Comparison of ENCODE assay signal across 26 cellular contexts in genomic region chr17:71464241-71464640, GRCh38.
"Had no signal": no experiment of that assay in that cellular context is flagged by ENCODE, and none has a peak within 500 bp of the region (broad histone marks: within the 10 kb centered on the region; RNA-seq: fewer than 3 reads in every experiment).

No MANE protein-coding gene starts in this region.

- H3K27me3 Mint-ChIP-seq: effector memory CD8-positive, alpha-beta T cell; stimulated activated naive B cell treated with anti-CD40 and anti-IgM and Interleukin-4, amounts not matched to agents 10 μg/mL and 1 μg/mL and 100 μg/mL, for 72 hours; stimulated activated naive CD8-positive, alpha-beta T cell treated with anti-CD3 and anti-CD28 coated beads, Interleukin-15, Interleukin-2, amounts not matched to agents 100 ng/mL and 50 ng/mL, for 24 hours had no signal

- DNase-seq: cortex of kidney; effector memory CD8-positive, alpha-beta T cell; gastrocnemius medialis; head of caudate nucleus; kidney; left cardiac atrium; left lung; mesendoderm; midbrain; naive thymus-derived CD4-positive, alpha-beta T cell; nucleus accumbens; posterior cingulate gyrus; psoas muscle; retina; right lobe of liver; stimulated activated CD4-positive, alpha-beta T cell treated with anti-CD3 and anti-CD28 coated beads, Interleukin-15, amount 100 ng/mL, for 24 hours; stimulated activated CD4-positive, alpha-beta T cell treated with anti-CD3 and anti-CD28 coated beads, Interleukin-2, amount 100 ng/mL, for 48 hours; stimulated activated naive B cell treated with anti-CD40 and anti-IgM and Interleukin-4, amounts not matched to agents 10 μg/mL and 1 μg/mL and 100 μg/mL, for 72 hours; upper lobe of left lung; uterus had no signal

- H3K36me3 Mint-ChIP-seq: stimulated activated naive B cell treated with anti-CD40 and anti-IgM and Interleukin-4, amounts not matched to agents 10 μg/mL and 1 μg/mL and 100 μg/mL, for 72 hours had no signal

- H3K27me3 ChIP-seq: gastrocnemius medialis, left lung, right lobe of liver, tibial nerve, upper lobe of left lung had no signal

- H3K27ac Mint-ChIP-seq: effector memory CD8-positive, alpha-beta T cell; naive thymus-derived CD4-positive, alpha-beta T cell; nephron; stimulated activated naive B cell treated with anti-CD40 and anti-IgM and Interleukin-4, amounts not matched to agents 10 μg/mL and 1 μg/mL and 100 μg/mL, for 72 hours; stimulated activated naive CD8-positive, alpha-beta T cell treated with anti-CD3 and anti-CD28 coated beads, Interleukin-15, Interleukin-2, amounts not matched to agents 100 ng/mL and 50 ng/mL, for 24 hours had no signal

- H3K4me1 Mint-ChIP-seq: naive thymus-derived CD4-positive, alpha-beta T cell; nephron; stimulated activated naive B cell treated with anti-CD40 and anti-IgM and Interleukin-4, amounts not matched to agents 10 μg/mL and 1 μg/mL and 100 μg/mL, for 72 hours had no signal

- H3K4me1 ChIP-seq: gastrocnemius medialis, left lung, psoas muscle, right lobe of liver, tibial nerve, upper lobe of left lung, uterus had no signal

- FAIRE-seq: endometrium, kidney, small intestine had no signal

- ATAC-seq: effector memory CD8-positive, alpha-beta T cell; gastrocnemius medialis; left cardiac atrium; left lung; naive thymus-derived CD4-positive, alpha-beta T cell; psoas muscle; right lobe of liver; stimulated activated naive B cell treated with anti-CD40 and anti-IgM and Interleukin-4, amounts not matched to agents 10 μg/mL and 1 μg/mL and 100 μg/mL, for 72 hours had no signal

- H3K27ac ChIP-seq: gastrocnemius medialis, left lung, psoas muscle, right lobe of liver, thoracic aorta, tibial nerve, upper lobe of left lung, uterus had no signal

- H3K4me3 Mint-ChIP-seq: effector memory CD8-positive, alpha-beta T cell; naive thymus-derived CD4-positive, alpha-beta T cell; nephron; stimulated activated naive B cell treated with anti-CD40 and anti-IgM and Interleukin-4, amounts not matched to agents 10 μg/mL and 1 μg/mL and 100 μg/mL, for 72 hours; stimulated activated naive CD8-positive, alpha-beta T cell treated with anti-CD3 and anti-CD28 coated beads, Interleukin-15, Interleukin-2, amounts not matched to agents 100 ng/mL and 50 ng/mL, for 24 hours had no signal

- H3K4me3 ChIP-seq: gastrocnemius medialis, left lung, psoas muscle, right lobe of liver, thoracic aorta, tibial nerve, upper lobe of left lung, uterus had no signal

- H3K36me3 ChIP-seq: gastrocnemius medialis, left lung, right lobe of liver, thoracic aorta, tibial nerve, upper lobe of left lung, uterus had no signal

- H3K9me3 ChIP-seq: gastrocnemius medialis, left lung, psoas muscle, right lobe of liver, thoracic aorta, tibial nerve, upper lobe of left lung, uterus had no signal
